ENCODE assay signal across 1 cellular context in the genomic region with DNA sequence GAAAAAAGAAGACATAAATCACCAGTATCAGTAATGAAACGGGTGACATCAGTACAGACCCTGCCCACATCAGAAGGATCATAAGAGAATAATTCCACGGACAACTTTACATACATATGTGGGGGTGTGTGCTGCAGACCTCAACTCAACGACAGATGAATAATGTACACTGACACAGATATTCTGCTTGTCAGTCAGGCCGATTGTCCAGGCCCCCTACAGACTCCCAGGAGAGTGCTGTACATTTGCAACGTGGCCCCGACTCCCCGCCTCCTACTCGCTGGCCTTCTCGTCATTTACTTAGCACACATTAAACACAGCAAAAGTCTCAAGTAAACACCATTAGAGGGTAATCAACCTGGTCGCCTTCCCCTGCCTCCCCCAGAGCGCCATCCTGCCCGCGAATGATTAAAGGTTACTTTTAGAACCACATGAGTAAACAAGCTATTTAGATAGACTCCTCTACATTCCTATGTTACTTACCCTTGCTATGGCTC.
A peak's percentile ranks its signal among the peaks of the same experiment; 100 is the strongest.
TF ChIP-seq lines count a peak whose summit lies in the region.

No MANE protein-coding gene starts in this region.

TF ChIP-seq in K562, 482 proteins besides CTCF, POLR2A, EP300 and RAD21 (continues in another document):
- TF ChIP-seq, protein P1, sequence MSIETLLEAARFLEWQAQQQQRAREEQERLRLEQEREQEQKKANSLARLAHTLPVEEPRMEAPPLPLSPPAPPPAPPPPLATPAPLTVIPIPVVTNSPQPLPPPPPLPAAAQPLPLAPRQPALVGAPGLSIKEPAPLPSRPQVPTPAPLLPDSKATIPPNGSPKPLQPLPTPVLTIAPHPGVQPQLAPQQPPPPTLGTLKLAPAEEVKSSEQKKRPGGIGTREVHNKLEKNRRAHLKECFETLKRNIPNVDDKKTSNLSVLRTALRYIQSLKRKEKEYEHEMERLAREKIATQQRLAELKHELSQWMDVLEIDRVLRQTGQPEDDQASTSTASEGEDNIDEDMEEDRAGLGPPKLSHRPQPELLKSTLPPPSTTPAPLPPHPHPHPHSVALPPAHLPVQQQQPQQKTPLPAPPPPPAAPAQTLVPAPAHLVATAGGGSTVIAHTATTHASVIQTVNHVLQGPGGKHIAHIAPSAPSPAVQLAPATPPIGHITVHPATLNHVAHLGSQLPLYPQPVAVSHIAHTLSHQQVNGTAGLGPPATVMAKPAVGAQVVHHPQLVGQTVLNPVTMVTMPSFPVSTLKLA (conservative IDR thresholded peaks at IDR 0.05), result peak in 1 of 2 experiments; percentile 55; a peak in 1 of 4 replicates
- peak; percentile 36; the same call in 1 of the 2 replicates for TF ChIP-seq EP400 (IDR thresholded peaks at IDR 0.05)
- peak; percentile 43; the same call in 1 of the 2 replicates for TF ChIP-seq CBFA2T3 (IDR thresholded peaks at IDR 0.05)
- peak; percentile 26; the same call in 1 of the 2 replicates for TF ChIP-seq EGR1 (conservative IDR thresholded peaks at IDR 0.05)
- TF ChIP-seq PRMT5 (CRISPR knock-in tag; IDR thresholded peaks at IDR 0.05), result no peak
- TF ChIP-seq FOXA3 (CRISPR knock-in tag; conservative IDR thresholded peaks at IDR 0.05 in 1 of 2, IDR thresholded peaks at IDR 0.05 in 1 of 2), result peak; percentile 71 to 90
- TF ChIP-seq, protein P2, sequence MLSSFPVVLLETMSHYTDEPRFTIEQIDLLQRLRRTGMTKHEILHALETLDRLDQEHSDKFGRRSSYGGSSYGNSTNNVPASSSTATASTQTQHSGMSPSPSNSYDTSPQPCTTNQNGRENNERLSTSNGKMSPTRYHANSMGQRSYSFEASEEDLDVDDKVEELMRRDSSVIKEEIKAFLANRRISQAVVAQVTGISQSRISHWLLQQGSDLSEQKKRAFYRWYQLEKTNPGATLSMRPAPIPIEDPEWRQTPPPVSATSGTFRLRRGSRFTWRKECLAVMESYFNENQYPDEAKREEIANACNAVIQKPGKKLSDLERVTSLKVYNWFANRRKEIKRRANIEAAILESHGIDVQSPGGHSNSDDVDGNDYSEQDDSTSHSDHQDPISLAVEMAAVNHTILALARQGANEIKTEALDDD (IDR thresholded peaks at IDR 0.05), result peak; percentile 24; the same call in 1 of the 2 replicates
- TF ChIP-seq, protein P3, sequence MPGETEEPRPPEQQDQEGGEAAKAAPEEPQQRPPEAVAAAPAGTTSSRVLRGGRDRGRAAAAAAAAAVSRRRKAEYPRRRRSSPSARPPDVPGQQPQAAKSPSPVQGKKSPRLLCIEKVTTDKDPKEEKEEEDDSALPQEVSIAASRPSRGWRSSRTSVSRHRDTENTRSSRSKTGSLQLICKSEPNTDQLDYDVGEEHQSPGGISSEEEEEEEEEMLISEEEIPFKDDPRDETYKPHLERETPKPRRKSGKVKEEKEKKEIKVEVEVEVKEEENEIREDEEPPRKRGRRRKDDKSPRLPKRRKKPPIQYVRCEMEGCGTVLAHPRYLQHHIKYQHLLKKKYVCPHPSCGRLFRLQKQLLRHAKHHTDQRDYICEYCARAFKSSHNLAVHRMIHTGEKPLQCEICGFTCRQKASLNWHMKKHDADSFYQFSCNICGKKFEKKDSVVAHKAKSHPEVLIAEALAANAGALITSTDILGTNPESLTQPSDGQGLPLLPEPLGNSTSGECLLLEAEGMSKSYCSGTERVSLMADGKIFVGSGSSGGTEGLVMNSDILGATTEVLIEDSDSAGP (CRISPR knock-in tag; IDR thresholded peaks at IDR 0.05), result no peak
- TF ChIP-seq TCF3 (CRISPR knock-in tag; IDR thresholded peaks at IDR 0.05), result peak; percentile 51; the same call in 1 of the 2 replicates
- TF ChIP-seq, protein P4, sequence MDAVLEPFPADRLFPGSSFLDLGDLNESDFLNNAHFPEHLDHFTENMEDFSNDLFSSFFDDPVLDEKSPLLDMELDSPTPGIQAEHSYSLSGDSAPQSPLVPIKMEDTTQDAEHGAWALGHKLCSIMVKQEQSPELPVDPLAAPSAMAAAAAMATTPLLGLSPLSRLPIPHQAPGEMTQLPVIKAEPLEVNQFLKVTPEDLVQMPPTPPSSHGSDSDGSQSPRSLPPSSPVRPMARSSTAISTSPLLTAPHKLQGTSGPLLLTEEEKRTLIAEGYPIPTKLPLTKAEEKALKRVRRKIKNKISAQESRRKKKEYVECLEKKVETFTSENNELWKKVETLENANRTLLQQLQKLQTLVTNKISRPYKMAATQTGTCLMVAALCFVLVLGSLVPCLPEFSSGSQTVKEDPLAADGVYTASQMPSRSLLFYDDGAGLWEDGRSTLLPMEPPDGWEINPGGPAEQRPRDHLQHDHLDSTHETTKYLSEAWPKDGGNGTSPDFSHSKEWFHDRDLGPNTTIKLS (IDR thresholded peaks at IDR 0.05; ENCODE audit: borderline replicate concordance, low read depth), result peak; percentile 87
- TF ChIP-seq, protein P5, sequence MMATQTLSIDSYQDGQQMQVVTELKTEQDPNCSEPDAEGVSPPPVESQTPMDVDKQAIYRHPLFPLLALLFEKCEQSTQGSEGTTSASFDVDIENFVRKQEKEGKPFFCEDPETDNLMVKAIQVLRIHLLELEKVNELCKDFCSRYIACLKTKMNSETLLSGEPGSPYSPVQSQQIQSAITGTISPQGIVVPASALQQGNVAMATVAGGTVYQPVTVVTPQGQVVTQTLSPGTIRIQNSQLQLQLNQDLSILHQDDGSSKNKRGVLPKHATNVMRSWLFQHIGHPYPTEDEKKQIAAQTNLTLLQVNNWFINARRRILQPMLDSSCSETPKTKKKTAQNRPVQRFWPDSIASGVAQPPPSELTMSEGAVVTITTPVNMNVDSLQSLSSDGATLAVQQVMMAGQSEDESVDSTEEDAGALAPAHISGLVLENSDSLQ (IDR thresholded peaks at IDR 0.05), result peak; percentile 90
- no peak for TF ChIP-seq MECOM (CRISPR knock-in tag; IDR thresholded peaks at IDR 0.05)
- TF ChIP-seq, protein P6, sequence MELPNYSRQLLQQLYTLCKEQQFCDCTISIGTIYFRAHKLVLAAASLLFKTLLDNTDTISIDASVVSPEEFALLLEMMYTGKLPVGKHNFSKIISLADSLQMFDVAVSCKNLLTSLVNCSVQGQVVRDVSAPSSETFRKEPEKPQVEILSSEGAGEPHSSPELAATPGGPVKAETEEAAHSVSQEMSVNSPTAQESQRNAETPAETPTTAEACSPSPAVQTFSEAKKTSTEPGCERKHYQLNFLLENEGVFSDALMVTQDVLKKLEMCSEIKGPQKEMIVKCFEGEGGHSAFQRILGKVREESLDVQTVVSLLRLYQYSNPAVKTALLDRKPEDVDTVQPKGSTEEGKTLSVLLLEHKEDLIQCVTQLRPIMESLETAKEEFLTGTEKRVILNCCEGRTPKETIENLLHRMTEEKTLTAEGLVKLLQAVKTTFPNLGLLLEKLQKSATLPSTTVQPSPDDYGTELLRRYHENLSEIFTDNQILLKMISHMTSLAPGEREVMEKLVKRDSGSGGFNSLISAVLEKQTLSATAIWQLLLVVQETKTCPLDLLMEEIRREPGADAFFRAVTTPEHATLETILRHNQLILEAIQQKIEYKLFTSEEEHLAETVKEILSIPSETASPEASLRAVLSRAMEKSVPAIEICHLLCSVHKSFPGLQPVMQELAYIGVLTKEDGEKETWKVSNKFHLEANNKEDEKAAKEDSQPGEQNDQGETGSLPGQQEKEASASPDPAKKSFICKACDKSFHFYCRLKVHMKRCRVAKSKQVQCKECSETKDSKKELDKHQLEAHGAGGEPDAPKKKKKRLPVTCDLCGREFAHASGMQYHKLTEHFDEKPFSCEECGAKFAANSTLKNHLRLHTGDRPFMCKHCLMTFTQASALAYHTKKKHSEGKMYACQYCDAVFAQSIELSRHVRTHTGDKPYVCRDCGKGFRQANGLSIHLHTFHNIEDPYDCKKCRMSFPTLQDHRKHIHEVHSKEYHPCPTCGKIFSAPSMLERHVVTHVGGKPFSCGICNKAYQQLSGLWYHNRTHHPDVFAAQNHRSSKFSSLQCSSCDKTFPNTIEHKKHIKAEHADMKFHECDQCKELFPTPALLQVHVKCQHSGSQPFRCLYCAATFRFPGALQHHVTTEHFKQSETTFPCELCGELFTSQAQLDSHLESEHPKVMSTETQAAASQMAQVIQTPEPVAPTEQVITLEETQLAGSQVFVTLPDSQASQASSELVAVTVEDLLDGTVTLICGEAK (IDR thresholded peaks at IDR 0.05), result 0 out of 2 replicates have a peak, but pooled peaks have one; percentile 7
- TF ChIP-seq, protein P6 (CRISPR knock-in tag; IDR thresholded peaks at IDR 0.05), result no peak
- TF ChIP-seq SREBF2 (CRISPR knock-in tag; IDR thresholded peaks at IDR 0.05), result no peak
- TF ChIP-seq ZFP36 (IDR thresholded peaks at IDR 0.05; ENCODE audit: low read depth, low read length, partially characterized antibody), result peak; percentile 11
- TF ChIP-seq SMARCC2 (IDR thresholded peaks at IDR 0.05; ENCODE audit: low read depth), result no peak
- TF ChIP-seq, protein P7, sequence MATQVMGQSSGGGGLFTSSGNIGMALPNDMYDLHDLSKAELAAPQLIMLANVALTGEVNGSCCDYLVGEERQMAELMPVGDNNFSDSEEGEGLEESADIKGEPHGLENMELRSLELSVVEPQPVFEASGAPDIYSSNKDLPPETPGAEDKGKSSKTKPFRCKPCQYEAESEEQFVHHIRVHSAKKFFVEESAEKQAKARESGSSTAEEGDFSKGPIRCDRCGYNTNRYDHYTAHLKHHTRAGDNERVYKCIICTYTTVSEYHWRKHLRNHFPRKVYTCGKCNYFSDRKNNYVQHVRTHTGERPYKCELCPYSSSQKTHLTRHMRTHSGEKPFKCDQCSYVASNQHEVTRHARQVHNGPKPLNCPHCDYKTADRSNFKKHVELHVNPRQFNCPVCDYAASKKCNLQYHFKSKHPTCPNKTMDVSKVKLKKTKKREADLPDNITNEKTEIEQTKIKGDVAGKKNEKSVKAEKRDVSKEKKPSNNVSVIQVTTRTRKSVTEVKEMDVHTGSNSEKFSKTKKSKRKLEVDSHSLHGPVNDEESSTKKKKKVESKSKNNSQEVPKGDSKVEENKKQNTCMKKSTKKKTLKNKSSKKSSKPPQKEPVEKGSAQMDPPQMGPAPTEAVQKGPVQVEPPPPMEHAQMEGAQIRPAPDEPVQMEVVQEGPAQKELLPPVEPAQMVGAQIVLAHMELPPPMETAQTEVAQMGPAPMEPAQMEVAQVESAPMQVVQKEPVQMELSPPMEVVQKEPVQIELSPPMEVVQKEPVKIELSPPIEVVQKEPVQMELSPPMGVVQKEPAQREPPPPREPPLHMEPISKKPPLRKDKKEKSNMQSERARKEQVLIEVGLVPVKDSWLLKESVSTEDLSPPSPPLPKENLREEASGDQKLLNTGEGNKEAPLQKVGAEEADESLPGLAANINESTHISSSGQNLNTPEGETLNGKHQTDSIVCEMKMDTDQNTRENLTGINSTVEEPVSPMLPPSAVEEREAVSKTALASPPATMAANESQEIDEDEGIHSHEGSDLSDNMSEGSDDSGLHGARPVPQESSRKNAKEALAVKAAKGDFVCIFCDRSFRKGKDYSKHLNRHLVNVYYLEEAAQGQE (CRISPR knock-in tag; IDR thresholded peaks at IDR 0.05; ENCODE audit: low read depth), result 0 out of 2 replicates have a peak, but pooled peaks have one; percentile 14
- TF ChIP-seq, protein P8, sequence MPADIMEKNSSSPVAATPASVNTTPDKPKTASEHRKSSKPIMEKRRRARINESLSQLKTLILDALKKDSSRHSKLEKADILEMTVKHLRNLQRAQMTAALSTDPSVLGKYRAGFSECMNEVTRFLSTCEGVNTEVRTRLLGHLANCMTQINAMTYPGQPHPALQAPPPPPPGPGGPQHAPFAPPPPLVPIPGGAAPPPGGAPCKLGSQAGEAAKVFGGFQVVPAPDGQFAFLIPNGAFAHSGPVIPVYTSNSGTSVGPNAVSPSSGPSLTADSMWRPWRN (IDR thresholded peaks at IDR 0.05; ENCODE audit: low read depth), result peak; percentile 60; the same call in 1 of the 2 replicates
- peak; percentile 85 for TF ChIP-seq MEIS2 (IDR thresholded peaks at IDR 0.05; ENCODE audit: partially characterized antibody)
- TF ChIP-seq, protein P9, sequence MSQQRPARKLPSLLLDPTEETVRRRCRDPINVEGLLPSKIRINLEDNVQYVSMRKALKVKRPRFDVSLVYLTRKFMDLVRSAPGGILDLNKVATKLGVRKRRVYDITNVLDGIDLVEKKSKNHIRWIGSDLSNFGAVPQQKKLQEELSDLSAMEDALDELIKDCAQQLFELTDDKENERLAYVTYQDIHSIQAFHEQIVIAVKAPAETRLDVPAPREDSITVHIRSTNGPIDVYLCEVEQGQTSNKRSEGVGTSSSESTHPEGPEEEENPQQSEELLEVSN (IDR thresholded peaks at IDR 0.05; ENCODE audit: borderline replicate concordance in 1 of 2, extremely low read depth in 1 of 2, insufficient read depth in 1 of 2, insufficient read length in 1 of 2, low read depth in 1 of 2, low read length in 1 of 2, poor library complexity in 1 of 2, severe bottlenecking in 1 of 2), result peak in 1 of 2 experiments; percentile 36
- TF ChIP-seq TAL1 (IDR thresholded peaks at IDR 0.05), result 0 out of 2 replicates have a peak, but pooled peaks have one; percentile 26
- TF ChIP-seq ARID1B (IDR thresholded peaks at IDR 0.05), result 0 out of 2 replicates have a peak, but pooled peaks have one; percentile 14
